ENCODE assay signal across 29 cellular contexts in genomic region chr15:59278120-59278519, GRCh38.
DNase-seq lines count a peak whose midpoint lies in the region; ATAC-seq and TF ChIP-seq lines count a peak whose summit lies in the region.
"Had no signal": no experiment of that assay in that cellular context is flagged by ENCODE, and none has a peak within 500 bp of the region (broad histone marks: within the 10 kb centered on the region; RNA-seq: fewer than 3 reads in every experiment).

No MANE protein-coding gene starts in this region.

- no TSS peak for BruUV-seq in MCF 10A (replicated peaks; lab: Mats Ljungman, UMichigan)

- POLR2A ChIA-PET in MCF 10A (lab: Yijun Ruan, JAX) = interaction anchor here (0.6 to 1.6 kb wide), 6 partner anchors 16 to 112 kb away, joined by 3 to 7 read pairs (median 3); partner anchors contain the start of gene MYO1E

- WGBS in hepatocyte (ENCODE audit: low lambda C conversion rate, missing lambda C conversion rate) = 71% methylated on average over 3 of the region's 3 CpGs

- H3K9ac ChIP-seq in colonic mucosa (ENCODE audit: low read depth in 2 of 2, low read length in 2 of 2) = peak overlapping the region in 1 of 2 donors; percentile 83
- H3K9ac ChIP-seq: SK-N-SH had no signal

- no peak overlapping the region for H3K27ac Mint-ChIP-seq in MCF 10A (ENCODE audit: low read depth, unreplicated experiment)
- H3K27ac Mint-ChIP-seq in activated naive CD8-positive, alpha-beta T cell treated with anti-CD3 and anti-CD28 coated beads, Interleukin-2, amount 50 U/mL, for 24 hours = no peak overlapping the region
- H3K27ac Mint-ChIP-seq: activated naive CD8-positive, alpha-beta T cell; CD8-positive, alpha-beta T cell; mesothelial cell of epicardium; T-helper 1 cell treated with Interleukin-12 subunit alpha and Interleukin-12 subunit beta and Interleukin-4 antibody, amounts not matched to agents 30 μg/mL and 1 μg/mL, for 36 hours had no signal

- intact Hi-C loops in breast epithelium (cut with DNase I; ENCODE audit: low total_unique reads) = no loop called here
- intact Hi-C loops in MCF 10A (cut with micrococcal nuclease) = no loop called here
- intact Hi-C loops in colonic mucosa (cut with DNase I) = no loop called here

- H3K79me2 ChIP-seq in hepatocyte = peaks cover 61% of the 10 kb centered on the region

- TF ChIP-seq POLR2A in breast epithelium (IDR thresholded peaks at IDR 0.05) (no peak), erythroblast (IDR thresholded peaks at IDR 0.05; ENCODE audit: low read length) (no peak)

- no peaks in the 10 kb centered on the region for H3K36me3 ChIP-seq in breast epithelium
- H3K36me3 ChIP-seq in colonic mucosa = no peaks in the 10 kb centered on the region
- no peaks in the 10 kb centered on the region for H3K36me3 ChIP-seq in hepatocyte (replicated peaks; ENCODE audit: insufficient read depth, low read depth)
- H3K36me3 ChIP-seq: ascending aorta, gastrocnemius medialis, thyroid gland had no signal

- no peak overlapping the region for H2AFZ ChIP-seq in hepatocyte

- H3K27ac ChIP-seq in breast epithelium = peak overlapping the region; percentile 43 to 48
- H3K27ac ChIP-seq in colonic mucosa = peak overlapping the region; percentile 76
- H3K27ac ChIP-seq in hepatocyte = peak overlapping the region; percentile 94
- H3K27ac ChIP-seq: 22Rv1, ascending aorta, gastrocnemius medialis, psoas muscle, RWPE1, thyroid gland had no signal

- H3K4me3 ChIP-seq in breast epithelium = no peak overlapping the region
- no peak overlapping the region for H3K4me3 ChIP-seq in colonic mucosa
- no peak overlapping the region for H3K4me3 ChIP-seq in hepatocyte
- H3K4me3 ChIP-seq: ascending aorta, gastrocnemius medialis, psoas muscle, thyroid gland had no signal

- no peak for ATAC-seq in activated naive CD8-positive, alpha-beta T cell treated with anti-CD3 and anti-CD28 coated beads, Interleukin-2, amount 50 U/mL, for 24 hours
- ATAC-seq: CD8-positive, alpha-beta T cell; esophagus mucosa; gastrocnemius medialis; naive thymus-derived CD8-positive, alpha-beta T cell; psoas muscle had no signal

- no peak overlapping the region for H3K4me2 ChIP-seq in hepatocyte
- H3K4me2 ChIP-seq: SK-N-SH had no signal

- no peaks in the 10 kb centered on the region for H3K27me3 Mint-ChIP-seq in MCF 10A (ENCODE audit: insufficient read depth, unreplicated experiment)
- no peaks in the 10 kb centered on the region for H3K27me3 Mint-ChIP-seq in activated naive CD8-positive, alpha-beta T cell treated with anti-CD3 and anti-CD28 coated beads, Interleukin-2, amount 50 U/mL, for 24 hours
- H3K27me3 Mint-ChIP-seq: activated naive CD8-positive, alpha-beta T cell had no signal

- H3K4me3 Mint-ChIP-seq in MCF 10A (ENCODE audit: unreplicated experiment) = no peak overlapping the region
- H3K4me3 Mint-ChIP-seq in activated naive CD8-positive, alpha-beta T cell treated with anti-CD3 and anti-CD28 coated beads, Interleukin-2, amount 50 U/mL, for 24 hours = no peak overlapping the region
- H3K4me3 Mint-ChIP-seq: activated naive CD8-positive, alpha-beta T cell; CD8-positive, alpha-beta T cell; mesothelial cell of epicardium; naive thymus-derived CD8-positive, alpha-beta T cell; T-helper 1 cell treated with Interleukin-12 subunit alpha and Interleukin-12 subunit beta and Interleukin-4 antibody, amounts not matched to agents 30 μg/mL and 1 μg/mL, for 36 hours had no signal

- H3K9me3 Mint-ChIP-seq in MCF 10A (ENCODE audit: unreplicated experiment) = no peaks in the 10 kb centered on the region
- no peaks in the 10 kb centered on the region for H3K9me3 Mint-ChIP-seq in activated naive CD8-positive, alpha-beta T cell treated with anti-CD3 and anti-CD28 coated beads, Interleukin-2, amount 50 U/mL, for 24 hours
- H3K9me3 Mint-ChIP-seq: CD8-positive, alpha-beta T cell; mesothelial cell of epicardium; naive thymus-derived CD8-positive, alpha-beta T cell; T-helper 1 cell treated with Interleukin-12 subunit alpha and Interleukin-12 subunit beta and Interleukin-4 antibody, amounts not matched to agents 30 μg/mL and 1 μg/mL, for 36 hours had no signal

- H3K4me1 Mint-ChIP-seq in MCF 10A (ENCODE audit: insufficient read depth, unreplicated experiment) = peaks cover 36% of the 10 kb centered on the region
- peaks cover 25% of the 10 kb centered on the region for H3K4me1 Mint-ChIP-seq in activated naive CD8-positive, alpha-beta T cell treated with anti-CD3 and anti-CD28 coated beads, Interleukin-2, amount 50 U/mL, for 24 hours

- DNase-seq in breast epithelium (ENCODE audit: low spot score in 2 of 2) (no peak), MCF 10A (ENCODE audit: unreplicated experiment) (no peak), colonic mucosa (no peak), hepatocyte (ENCODE audit: low spot score) (no peak), superior temporal gyrus (ENCODE audit: extremely low spot score) (peak; percentile 87), dedifferentiated amniotic fluid mesenchymal stem cell (ENCODE audit: extremely low spot score) (no peak), erythroblast (lab: John Stamatoyannopoulos, UW) (no peak)
- DNase-seq in activated naive CD8-positive, alpha-beta T cell treated with anti-CD3 and anti-CD28 coated beads, Interleukin-2, amount 50 U/mL, for 24 hours = no peak
- DNase-seq: activated CD4-positive, alpha-beta T cell treated with anti-CD3 and anti-CD28 coated beads, Interleukin-2, amount 50 U/mL, for 48 hours; CD8-positive, alpha-beta T cell; cerebellar nuclear complex; effector CD4-positive, alpha-beta T cell; gastrocnemius medialis; naive thymus-derived CD8-positive, alpha-beta T cell; NCI-H1105; NCI-H2029; NCI-H226; NCI-H69; psoas muscle; SK-N-SH; stimulated activated naive CD4-positive, alpha-beta T cell treated with Interleukin-2 at 50 U/mL for 16 hours; thyroid gland had no signal

- H3K9me2 ChIP-seq in hepatocyte (replicated peaks; ENCODE audit: insufficient read depth) = no peaks in the 10 kb centered on the region
- H3K9me2 ChIP-seq: SK-N-SH had no signal

- H4K20me1 ChIP-seq in hepatocyte (ENCODE audit: insufficient read depth, poor library complexity, severe bottlenecking) = no peaks in the 10 kb centered on the region

- H3K27me3 ChIP-seq in breast epithelium (no peaks in the 10 kb centered on the region), colonic mucosa (no peaks in the 10 kb centered on the region), hepatocyte (no peaks in the 10 kb centered on the region)
- H3K27me3 ChIP-seq: ascending aorta, gastrocnemius medialis, thyroid gland had no signal

- TF ChIP-seq CTCF in breast epithelium (IDR thresholded peaks at IDR 0.05) (no peak), MCF 10A (IDR thresholded peaks at IDR 0.05; ENCODE audit: unreplicated experiment) (no peak), colonic mucosa (IDR thresholded peaks at IDR 0.05) (no peak), hepatocyte (IDR thresholded peaks at IDR 0.05; ENCODE audit: poor library complexity) (no peak)

- H3K9me3 ChIP-seq in breast epithelium = no peaks in the 10 kb centered on the region
- H3K9me3 ChIP-seq in colonic mucosa = no peaks in the 10 kb centered on the region
- no peaks in the 10 kb centered on the region for H3K9me3 ChIP-seq in hepatocyte (ENCODE audit: low read depth)
- H3K9me3 ChIP-seq: ascending aorta, gastrocnemius medialis, psoas muscle, SK-N-SH, thyroid gland had no signal

- CTCF ChIA-PET in MCF 10A (lab: Yijun Ruan, JAX) = no interaction called here

- H3K4me1 ChIP-seq in breast epithelium = peaks cover 0 to 14% of the 10 kb centered on the region in 2 donors
- H3K4me1 ChIP-seq in colonic mucosa = no peaks in the 10 kb centered on the region
- peaks cover 42% of the 10 kb centered on the region for H3K4me1 ChIP-seq in hepatocyte (ENCODE audit: insufficient read depth)
- H3K4me1 ChIP-seq: psoas muscle, thyroid gland had no signal

- H3K36me3 Mint-ChIP-seq in MCF 10A (ENCODE audit: insufficient read depth, unreplicated experiment) = peaks cover 10% of the 10 kb centered on the region
- H3K36me3 Mint-ChIP-seq in activated naive CD8-positive, alpha-beta T cell treated with anti-CD3 and anti-CD28 coated beads, Interleukin-2, amount 50 U/mL, for 24 hours (ENCODE audit: low read depth) = no peaks in the 10 kb centered on the region
- H3K36me3 Mint-ChIP-seq: activated naive CD8-positive, alpha-beta T cell; CD8-positive, alpha-beta T cell; mesothelial cell of epicardium; naive thymus-derived CD8-positive, alpha-beta T cell had no signal
